ENCODE assay signal across 8 cellular contexts in the genomic region with DNA sequence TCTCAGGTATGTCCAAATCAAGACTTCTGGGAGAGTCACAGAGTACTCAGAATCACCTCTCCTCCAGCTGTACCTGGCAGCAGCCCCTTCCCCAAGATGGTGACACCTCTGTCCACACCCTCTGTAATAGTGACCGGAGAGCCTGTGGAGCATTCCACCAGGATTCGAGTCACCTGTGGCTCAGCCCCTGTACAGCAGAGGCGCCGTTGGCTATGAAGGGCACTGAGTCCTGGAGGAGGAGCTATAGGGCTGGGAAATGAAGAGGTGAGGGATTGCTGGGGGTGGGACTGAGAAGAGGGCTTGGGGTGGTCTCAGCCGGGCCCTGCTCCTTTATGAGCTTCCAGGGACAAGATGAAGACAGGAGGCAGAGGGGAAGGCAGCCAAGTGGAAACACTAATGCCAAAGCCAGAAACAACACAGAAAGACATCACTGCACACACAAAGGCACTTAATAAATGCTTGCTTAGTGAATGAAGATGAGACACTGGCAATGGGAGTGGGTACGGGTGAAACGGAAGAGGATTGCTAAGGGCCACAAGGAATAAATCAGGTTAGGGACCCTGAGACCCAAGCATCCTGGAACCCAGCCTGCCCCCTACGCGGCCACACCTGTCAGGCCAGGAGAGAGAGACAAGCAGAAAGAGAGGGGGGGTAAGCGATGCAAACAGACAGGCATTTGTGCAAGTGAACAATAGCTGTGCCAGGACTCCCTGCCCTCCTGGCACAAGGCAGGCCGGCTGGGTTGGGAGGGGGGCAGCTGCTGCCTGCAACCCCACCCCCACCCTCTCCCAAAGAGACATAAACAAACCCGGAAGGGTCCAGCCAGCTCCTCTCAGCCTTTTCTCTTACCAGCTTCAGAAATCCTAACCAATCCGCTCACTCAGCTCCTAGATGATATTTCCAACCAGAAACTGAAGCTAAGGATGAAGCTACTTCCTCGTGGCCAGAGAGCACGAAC.
DNase-seq lines count a peak whose midpoint lies in the region; ATAC-seq, FAIRE-seq and TF ChIP-seq lines count a peak whose summit lies in the region.

No MANE protein-coding gene starts in this region.

- DNase-seq in NCI-H1105 (lab: John Stamatoyannopoulos, UW) (peak; percentile 57), brain microvascular endothelial cell (no peak), Kasumi-1 (lab: John Stamatoyannopoulos, UW) (no peak), urothelium cell line (ENCODE audit: low spot score) (no peak)
- DNase-seq in central memory CD4-positive, alpha-beta T cell, result no peak

- ATAC-seq in GM18505 (IDR thresholded peaks at IDR 0.05; ENCODE audit: unreplicated experiment), result no peak

- H3K4me3 ChIP-seq in BLaER1 treated with 17β-estradiol and CSF1 and Interleukin-3, amounts not matched to agents 10 nM and 100 nM, result peak overlapping the region; percentile 88 to 96 (median 94)
- H3K4me3 ChIP-seq in brain microvascular endothelial cell (ENCODE audit: low read depth, low read length), result peak overlapping the region; percentile 90
- peak overlapping the region in 1 of 2 donors; percentile 68 for H3K4me3 ChIP-seq in mucosa of rectum (ENCODE audit: low read length in 2 of 2)

- no peak for FAIRE-seq in urothelium cell line (lab: Jason Lieb, UNC)

- H3K27me3 ChIP-seq in BLaER1 treated with 17β-estradiol and CSF1 and Interleukin-3, amounts not matched to agents 10 nM and 100 nM, result no peaks in the 10 kb centered on the region
- H3K27me3 ChIP-seq in brain microvascular endothelial cell (replicated peaks), result no peaks in the 10 kb centered on the region
- no peaks in the 10 kb centered on the region for H3K27me3 ChIP-seq in mucosa of rectum (ENCODE audit: control insufficient read depth in 2 of 2, insufficient read depth in 2 of 2, low read length in 2 of 2)

- peaks cover 23 to 47% (median 36%) of the 10 kb centered on the region in 11 experiments for H3K36me3 ChIP-seq in BLaER1 treated with 17β-estradiol and CSF1 and Interleukin-3, amounts not matched to agents 10 nM and 100 nM
- H3K36me3 ChIP-seq in brain microvascular endothelial cell (replicated peaks), result peaks cover 9% of the 10 kb centered on the region
- H3K36me3 ChIP-seq in mucosa of rectum (ENCODE audit: control insufficient read depth in 2 of 2, insufficient read depth in 2 of 2, low read length in 2 of 2), result peaks cover 7 to 10% of the 10 kb centered on the region in 2 donors

- peaks cover 62 to 74% (median 71%) of the 10 kb centered on the region in 10 experiments for H3K4me1 ChIP-seq in BLaER1 treated with 17β-estradiol and CSF1 and Interleukin-3, amounts not matched to agents 10 nM and 100 nM
- H3K4me1 ChIP-seq in mucosa of rectum (ENCODE audit: control insufficient read depth in 2 of 2, insufficient read depth in 2 of 2, low read length in 2 of 2), result peaks cover 54 to 64% of the 10 kb centered on the region in 2 donors

- peak overlapping the region; percentile 93 to 100 (median 98); a peak in 21 of 22 replicates for H3K27ac ChIP-seq in BLaER1 treated with 17β-estradiol and CSF1 and Interleukin-3, amounts not matched to agents 10 nM and 100 nM
- H3K27ac ChIP-seq in brain microvascular endothelial cell, result no peak overlapping the region
- peak overlapping the region; percentile 4 to 94 for H3K27ac ChIP-seq in mucosa of rectum (ENCODE audit: low read depth in 2 of 2, low read length in 2 of 2)

- in situ Hi-C loops in brain microvascular endothelial cell (cut with HindIII; ENCODE audit: low pct_ligation_motif_present, low sequenced_read_pairs), result no loop called here

- TF ChIP-seq CTCF in brain microvascular endothelial cell (IDR thresholded peaks at IDR 0.05; ENCODE audit: low read depth, low read length, missing control alignments), result no peak

- TF ChIP-seq POLR2A in GM18505 (IDR thresholded peaks at IDR 0.05; ENCODE audit: borderline replicate concordance, extremely low read depth, insufficient read depth, insufficient read length), result no peak

- H3K9me3 ChIP-seq in BLaER1 treated with 17β-estradiol and CSF1 and Interleukin-3, amounts not matched to agents 10 nM and 100 nM (replicated peaks in 1 of 11), result no peaks in the 10 kb centered on the region
- no peaks in the 10 kb centered on the region for H3K9me3 ChIP-seq in mucosa of rectum (ENCODE audit: control insufficient read depth in 2 of 2, low read length in 2 of 2)

- peak overlapping the region; percentile 95 to 100 (median 98) for H3K9ac ChIP-seq in BLaER1 treated with 17β-estradiol and CSF1 and Interleukin-3, amounts not matched to agents 10 nM and 100 nM
- H3K9ac ChIP-seq in mucosa of rectum (ENCODE audit: low read depth in 1 of 2, low read length in 2 of 2), result peak overlapping the region; percentile 43 to 82

- H4K20me1 ChIP-seq in BLaER1 treated with 17β-estradiol and CSF1 and Interleukin-3, amounts not matched to agents 10 nM and 100 nM, result peaks cover 72 to 84% (median 76%) of the 10 kb centered on the region in 11 experiments

- H3K4me2 ChIP-seq in BLaER1 treated with 17β-estradiol and CSF1 and Interleukin-3, amounts not matched to agents 10 nM and 100 nM, result peak overlapping the region; percentile 92 to 100 (median 100)
